1 cellular context compared by ENCODE assay signal in the genomic region with DNA sequence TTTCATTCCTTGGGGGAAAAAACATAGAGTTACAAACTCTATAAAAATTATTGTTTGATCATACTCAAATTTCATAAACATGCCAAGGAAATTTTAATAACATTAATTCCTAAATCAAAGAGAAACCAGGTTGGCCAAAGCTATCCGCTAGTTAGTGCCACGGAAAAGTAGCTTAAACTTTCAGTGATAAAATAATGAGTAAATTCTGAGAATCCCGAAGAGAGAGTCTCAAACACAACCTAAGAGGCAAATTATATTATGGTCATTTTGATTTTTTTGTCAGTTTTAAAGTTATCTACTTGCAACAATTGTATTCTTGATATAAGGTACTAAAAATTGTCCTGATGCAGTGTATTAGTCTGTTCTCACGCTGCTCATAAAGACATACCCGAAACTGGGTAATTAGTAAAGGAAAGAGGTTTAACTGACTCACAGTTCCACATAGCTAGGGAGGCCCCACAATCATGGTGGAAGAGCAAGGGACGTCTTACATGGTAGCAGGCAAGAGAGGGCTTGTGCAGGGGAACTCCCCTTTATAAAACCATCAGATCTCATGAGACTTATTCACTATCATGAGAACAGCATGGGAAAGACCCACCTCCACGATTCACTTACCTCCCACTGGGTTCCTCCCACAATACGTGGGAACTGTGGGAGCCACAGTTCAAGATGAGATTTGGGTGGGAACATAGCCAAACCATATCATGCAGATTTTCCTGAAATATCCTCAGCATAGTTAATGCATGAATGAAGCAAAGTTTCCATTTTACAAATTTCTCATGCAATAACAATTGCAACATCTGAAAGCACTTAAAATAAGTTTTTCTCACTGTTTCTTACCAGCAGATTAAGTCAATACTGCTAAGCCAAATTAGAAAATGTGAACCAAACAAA.
TF ChIP-seq lines count a peak whose summit lies in the region.

No MANE protein-coding gene starts in this region.

TF ChIP-seq in GM12878, 131 proteins besides CTCF, POLR2A, EP300 and RAD21 (continued from another document):
- TF ChIP-seq, protein P1, sequence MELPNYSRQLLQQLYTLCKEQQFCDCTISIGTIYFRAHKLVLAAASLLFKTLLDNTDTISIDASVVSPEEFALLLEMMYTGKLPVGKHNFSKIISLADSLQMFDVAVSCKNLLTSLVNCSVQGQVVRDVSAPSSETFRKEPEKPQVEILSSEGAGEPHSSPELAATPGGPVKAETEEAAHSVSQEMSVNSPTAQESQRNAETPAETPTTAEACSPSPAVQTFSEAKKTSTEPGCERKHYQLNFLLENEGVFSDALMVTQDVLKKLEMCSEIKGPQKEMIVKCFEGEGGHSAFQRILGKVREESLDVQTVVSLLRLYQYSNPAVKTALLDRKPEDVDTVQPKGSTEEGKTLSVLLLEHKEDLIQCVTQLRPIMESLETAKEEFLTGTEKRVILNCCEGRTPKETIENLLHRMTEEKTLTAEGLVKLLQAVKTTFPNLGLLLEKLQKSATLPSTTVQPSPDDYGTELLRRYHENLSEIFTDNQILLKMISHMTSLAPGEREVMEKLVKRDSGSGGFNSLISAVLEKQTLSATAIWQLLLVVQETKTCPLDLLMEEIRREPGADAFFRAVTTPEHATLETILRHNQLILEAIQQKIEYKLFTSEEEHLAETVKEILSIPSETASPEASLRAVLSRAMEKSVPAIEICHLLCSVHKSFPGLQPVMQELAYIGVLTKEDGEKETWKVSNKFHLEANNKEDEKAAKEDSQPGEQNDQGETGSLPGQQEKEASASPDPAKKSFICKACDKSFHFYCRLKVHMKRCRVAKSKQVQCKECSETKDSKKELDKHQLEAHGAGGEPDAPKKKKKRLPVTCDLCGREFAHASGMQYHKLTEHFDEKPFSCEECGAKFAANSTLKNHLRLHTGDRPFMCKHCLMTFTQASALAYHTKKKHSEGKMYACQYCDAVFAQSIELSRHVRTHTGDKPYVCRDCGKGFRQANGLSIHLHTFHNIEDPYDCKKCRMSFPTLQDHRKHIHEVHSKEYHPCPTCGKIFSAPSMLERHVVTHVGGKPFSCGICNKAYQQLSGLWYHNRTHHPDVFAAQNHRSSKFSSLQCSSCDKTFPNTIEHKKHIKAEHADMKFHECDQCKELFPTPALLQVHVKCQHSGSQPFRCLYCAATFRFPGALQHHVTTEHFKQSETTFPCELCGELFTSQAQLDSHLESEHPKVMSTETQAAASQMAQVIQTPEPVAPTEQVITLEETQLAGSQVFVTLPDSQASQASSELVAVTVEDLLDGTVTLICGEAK (IDR thresholded peaks at IDR 0.05; ENCODE audit: borderline replicate concordance): no peak; the same call in 1 of the 2 replicates
- TF ChIP-seq NR2C2 (IDR thresholded peaks at IDR 0.05; ENCODE audit: borderline replicate concordance, control insufficient read depth, insufficient read length, low read depth) (no peak), IRF3 (IDR thresholded peaks at IDR 0.05) (no peak), SREBF2 (IDR thresholded peaks at IDR 0.05; ENCODE audit: low read length) (no peak), TBL1XR1 (IDR thresholded peaks at IDR 0.05; ENCODE audit: low read depth, low read length) (no peak), GATAD2B (conservative IDR thresholded peaks at IDR 0.05; ENCODE audit: low read depth) (peak; percentile 100), ZBED1 (IDR thresholded peaks at IDR 0.05; ENCODE audit: borderline replicate concordance) (peak; percentile 99), CREM (IDR thresholded peaks at IDR 0.05; ENCODE audit: low read depth) (peak; percentile 79), CREB1 (IDR thresholded peaks at IDR 0.05; ENCODE audit: low read depth) (peak; percentile 57), EZH2 (IDR thresholded peaks at IDR 0.05; ENCODE audit: borderline replicate concordance, control insufficient read depth, low read depth, low read length) (no peak), BHLHE40 (IDR thresholded peaks at IDR 0.05; ENCODE audit: borderline replicate concordance in 1 of 2, low read depth in 2 of 2, low read length in 1 of 2) (peak; percentile 10 to 57; a peak in 2 of 4 replicates)
- TF ChIP-seq, protein P2, sequence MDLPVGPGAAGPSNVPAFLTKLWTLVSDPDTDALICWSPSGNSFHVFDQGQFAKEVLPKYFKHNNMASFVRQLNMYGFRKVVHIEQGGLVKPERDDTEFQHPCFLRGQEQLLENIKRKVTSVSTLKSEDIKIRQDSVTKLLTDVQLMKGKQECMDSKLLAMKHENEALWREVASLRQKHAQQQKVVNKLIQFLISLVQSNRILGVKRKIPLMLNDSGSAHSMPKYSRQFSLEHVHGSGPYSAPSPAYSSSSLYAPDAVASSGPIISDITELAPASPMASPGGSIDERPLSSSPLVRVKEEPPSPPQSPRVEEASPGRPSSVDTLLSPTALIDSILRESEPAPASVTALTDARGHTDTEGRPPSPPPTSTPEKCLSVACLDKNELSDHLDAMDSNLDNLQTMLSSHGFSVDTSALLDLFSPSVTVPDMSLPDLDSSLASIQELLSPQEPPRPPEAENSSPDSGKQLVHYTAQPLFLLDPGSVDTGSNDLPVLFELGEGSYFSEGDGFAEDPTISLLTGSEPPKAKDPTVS (IDR thresholded peaks at IDR 0.05; ENCODE audit: low read depth, low read length): no peak
